7 cellular contexts compared by ENCODE assay signal in the genomic region with DNA sequence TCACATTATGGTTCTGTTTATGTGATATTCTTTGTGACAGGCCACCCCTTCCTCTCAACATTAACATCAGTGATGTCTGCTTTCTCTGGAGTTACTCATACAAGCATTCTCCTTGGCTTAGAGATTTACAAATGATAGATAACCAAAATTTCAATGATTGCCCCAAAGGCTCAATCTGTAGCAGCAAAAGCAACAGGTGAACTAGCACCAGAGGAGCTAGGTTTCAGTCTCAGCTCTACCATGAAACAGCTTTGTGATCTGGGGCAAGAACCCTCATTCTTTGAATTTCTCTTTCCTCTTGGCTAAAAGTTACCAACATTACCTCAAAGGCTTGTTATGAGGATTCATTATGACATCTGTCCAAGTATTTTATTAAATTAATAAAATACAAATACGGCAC.
"Had no signal": no experiment of that assay in that cellular context is flagged by ENCODE, and none has a peak within 500 bp of the region (broad histone marks: within the 10 kb centered on the region; RNA-seq: fewer than 3 reads in every experiment).

No MANE protein-coding gene starts in this region.

- H3K27me3 Mint-ChIP-seq: IgD-negative memory B cell had no signal

- H3K4me3 Mint-ChIP-seq: IgD-negative memory B cell had no signal

- H3K36me3 Mint-ChIP-seq: IgD-negative memory B cell had no signal

- DNase-seq: IMR-90, KBM-7, KG1 had no signal

- ATAC-seq: HepG2, K562 had no signal

- H3K4me1 Mint-ChIP-seq: IgD-negative memory B cell had no signal

- H3K4me3 ChIP-seq: K562 had no signal

- H3K27ac ChIP-seq: HL-60 had no signal

- H3K27ac Mint-ChIP-seq: IgD-negative memory B cell had no signal
